Comparison of ENCODE assay signal across 14 cellular contexts in genomic region chr19:29560313-29561075, GRCh38. TPM values are rescaled to one million over a fixed set of nuclear protein-coding genes. Genes with fewer than 3 reads are reported as not detected.
"Had no signal": no experiment of that assay in that cellular context is flagged by ENCODE, and none has a peak within 500 bp of the region (broad histone marks: within the 10 kb centered on the region; RNA-seq: fewer than 3 reads in every experiment).

No MANE protein-coding gene starts in this region.

- DNase-seq: activated CD4-positive, CD25-positive, alpha-beta regulatory T cell treated with anti-CD3 and anti-CD28 coated beads, Interleukin-2, amount 50 U/mL, for 72 hours; activated naive CD4-positive, alpha-beta T cell treated with anti-CD3 and anti-CD28 coated beads for 36 hours; activated naive CD8-positive, alpha-beta T cell treated with anti-CD3 and anti-CD28 coated beads, Interleukin-2, amount 50 U/mL, for 24 hours; aorta; cerebellar nuclear complex; dermis blood vessel endothelial cell; heart left ventricle; stimulated activated CD4-positive, alpha-beta T cell treated with anti-CD3 and anti-CD28 coated beads, Interleukin-2, amount 100 ng/mL, for 24 hours had no signal

- ATAC-seq: activated naive CD8-positive, alpha-beta T cell treated with anti-CD3 and anti-CD28 coated beads, Interleukin-2, amount 50 U/mL, for 24 hours; heart left ventricle; stimulated activated memory B cell treated with anti-CD40 and anti-IgM and Interleukin-4, amounts not matched to agents 10 μg/mL and 1 μg/mL and 100 μg/mL, for 72 hours had no signal

RNA-seq across cellular contexts. Expression of gene VSTM2B, which starts 34.7 kb away (rescaled TPM):
- total RNA-seq: activated CD8-positive, alpha-beta memory T cell treated with anti-CD3 and anti-CD28 coated beads for 36 hours; activated naive CD4-positive, alpha-beta T cell treated with anti-CD3 and anti-CD28 coated beads for 36 hours; activated T-helper 2 cell treated with anti-CD3 and anti-CD28 coated beads, Interferon-gamma antibody, Interleukin-2, Interleukin-4, amounts not matched to agents 10 μg/mL and 5 μg/mL and 100 μg/mL, durations not matched to agents 14 hours and 24 hours and 36 hours; aorta; dermis blood vessel endothelial cell; heart left ventricle; lung microvascular endothelial cell; osteoblast; subcutaneous adipose tissue had no signal
